In genomic region chr21:45408811-45409261, GRCh38 we compare ENCODE assay signal across 14 cellular contexts. TPM values are rescaled to one million over a fixed set of nuclear protein-coding genes. Genes with fewer than 3 reads are reported as not detected.
DNase-seq lines count a peak whose midpoint lies in the region; FAIRE-seq and TF ChIP-seq lines count a peak whose summit lies in the region.
"Had no signal": no experiment of that assay in that cellular context is flagged by ENCODE, and none has a peak within 500 bp of the region (broad histone marks: within the 10 kb centered on the region; RNA-seq: fewer than 3 reads in every experiment).

No MANE protein-coding gene starts in this region.

- H3K4me1 ChIP-seq in duodenal mucosa (ENCODE audit: control insufficient read depth in 1 of 2, insufficient read depth in 2 of 2, low read length in 2 of 2) (no peaks in the 10 kb centered on the region), kidney (ENCODE audit: control insufficient read depth in 1 of 2, insufficient read depth in 1 of 2, low read depth in 1 of 2, low read length in 2 of 2) (peaks cover 53 to 63% of the 10 kb centered on the region in 2 donors)

- TF ChIP-seq RAD21 in Ishikawa (IDR thresholded peaks at IDR 0.05; ENCODE audit: low read depth) = no peak

- TF ChIP-seq CTCF in kidney (IDR thresholded peaks at IDR 0.05; ENCODE audit: borderline replicate concordance, extremely low read depth, insufficient read depth) (no peak), retinal pigment epithelial cell (conservative IDR thresholded peaks at IDR 0.05; ENCODE audit: low read depth, low read length) (no peak)

- peaks cover 21 to 25% of the 10 kb centered on the region in 2 donors for H3K27me3 ChIP-seq in duodenal mucosa (ENCODE audit: control insufficient read depth in 1 of 2, insufficient read depth in 2 of 2, low read length in 2 of 2)

- H3K27ac ChIP-seq in duodenal mucosa (ENCODE audit: low read depth, low read length) (peak overlapping the region; percentile 14), kidney (ENCODE audit: low read depth in 2 of 2, low read length in 2 of 2) (peak overlapping the region; percentile 71 to 87)

- FAIRE-seq in kidney (lab: Jason Lieb, UNC) = no peak

- DNase-seq in kidney (peak; percentile 80), retinal pigment epithelial cell (ENCODE audit: low read depth) (no peak), activated T-cell treated with anti-CD3 and anti-CD28 coated beads for 4 hours (no peak), cerebellar cortex (ENCODE audit: low spot score) (no peak)
- DNase-seq in activated CD4-positive, alpha-beta T cell treated with anti-CD3 and anti-CD28 coated beads, Interleukin-2, amount 50 U/mL, for 1 hour = no peak
- no peak for DNase-seq in activated CD4-positive, alpha-beta T cell treated with anti-CD3 and anti-CD28 coated beads for 4 hours
- DNase-seq: activated naive CD4-positive, alpha-beta T cell treated with Interleukin-2 at 50 U/mL for 16 hours; AML-193; effector CD8-positive, alpha-beta T cell; GF-D8; KG1; stimulated activated naive CD8-positive, alpha-beta T cell treated with anti-CD3 and anti-CD28 coated beads, Interleukin-15, amount 100 ng/mL, for 72 hours had no signal

- H3K9ac ChIP-seq in duodenal mucosa (ENCODE audit: low read depth in 1 of 2, low read length in 2 of 2) (no peak overlapping the region), kidney (ENCODE audit: low read length in 2 of 2) (peak overlapping the region in 1 of 2 donors; percentile 52)

- H3K4me3 ChIP-seq in duodenal mucosa (ENCODE audit: low read depth in 1 of 2, low read length in 2 of 2) = no peak overlapping the region
- H3K4me3 ChIP-seq in kidney (ENCODE audit: low read length in 2 of 2) = peak overlapping the region in 1 of 2 donors; percentile 32
- peak overlapping the region; percentile 10 for H3K4me3 ChIP-seq in retinal pigment epithelial cell (ENCODE audit: low read length)

- intact Hi-C loops in kidney (cut with DNase I) = no loop called here

- peak; percentile 18; the same call in 1 of the 2 replicates for TF ChIP-seq EP300 in Ishikawa (IDR thresholded peaks at IDR 0.05; ENCODE audit: borderline replicate concordance)

- H3K36me3 ChIP-seq in duodenal mucosa (ENCODE audit: control insufficient read depth in 1 of 2, insufficient read depth in 2 of 2, low read length in 2 of 2) (no peaks in the 10 kb centered on the region), kidney (ENCODE audit: control insufficient read depth in 1 of 2, insufficient read depth in 2 of 2, low read length in 2 of 2) (no peaks in the 10 kb centered on the region)

- H3K9me3 ChIP-seq in duodenal mucosa (ENCODE audit: control insufficient read depth in 1 of 2, low read length in 2 of 2) = no peaks in the 10 kb centered on the region
- H3K9me3 ChIP-seq in kidney (ENCODE audit: control insufficient read depth in 1 of 2, low read length in 2 of 2) = no peaks in the 10 kb centered on the region

TF ChIP-seq in Ishikawa, 13 proteins besides CTCF, POLR2A, EP300 and RAD21:
- TF ChIP-seq TCF12 (IDR thresholded peaks at IDR 0.05; ENCODE audit: low read depth) (0 out of 2 replicates have a peak, but pooled peaks have one; percentile 60), FOXM1 (IDR thresholded peaks at IDR 0.05; ENCODE audit: borderline replicate concordance, low read depth) (no peak)

RNA-seq across cellular contexts. Expression of gene COL18A1, which starts 3.9 kb away (rescaled TPM):
- 316 TPM for total RNA-seq in kidney
- 150 TPM for polyA plus RNA-seq in kidney (ENCODE audit: insufficient read depth, low read depth, low replicate concordance)
